10 cellular contexts compared by ENCODE assay signal in the genomic region with DNA sequence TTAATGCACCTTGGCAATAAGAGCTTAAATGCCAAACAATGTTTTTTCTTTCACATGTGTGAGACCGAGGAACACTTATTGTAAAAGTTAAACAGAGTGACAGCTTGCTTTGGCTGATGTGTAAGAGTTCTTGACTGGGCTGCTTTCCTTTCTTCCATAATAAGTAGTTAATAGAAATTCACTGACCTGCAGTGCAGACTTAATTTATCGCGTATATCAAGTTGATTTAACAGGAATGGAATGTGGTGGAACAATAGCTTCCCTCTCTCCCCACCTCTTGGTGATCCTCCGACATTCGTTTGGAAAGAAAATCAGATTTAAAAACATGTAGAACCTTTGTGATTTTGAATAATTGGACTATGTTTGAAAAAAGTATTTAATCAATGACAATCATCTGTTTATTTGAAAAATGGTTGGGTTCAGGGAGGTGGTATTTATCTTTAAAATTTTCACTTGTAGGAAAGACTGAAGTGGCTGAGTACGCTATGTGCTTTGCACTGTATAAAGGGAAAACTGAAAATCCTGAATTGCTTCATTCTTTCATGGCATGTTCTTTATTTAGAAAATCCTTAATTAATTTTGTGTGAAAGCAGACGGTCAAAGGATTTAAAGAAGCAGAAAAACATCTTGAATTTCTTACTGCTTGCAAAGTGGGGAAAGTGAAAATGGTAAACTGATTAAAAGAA.
DNase-seq lines count a peak whose midpoint lies in the region; ATAC-seq, FAIRE-seq and TF ChIP-seq lines count a peak whose summit lies in the region.
"Had no signal": no experiment of that assay in that cellular context is flagged by ENCODE, and none has a peak within 500 bp of the region (broad histone marks: within the 10 kb centered on the region; RNA-seq: fewer than 3 reads in every experiment).

No MANE protein-coding gene starts in this region.

- ATAC-seq in heart left ventricle (no peak), HG03196 (IDR thresholded peaks at IDR 0.05; ENCODE audit: unreplicated experiment) (no peak)
- ATAC-seq: activated naive CD4-positive, alpha-beta T cell treated with anti-CD3 and anti-CD28 coated beads, Interleukin-2, amount 50 U/mL, for 72 hours had no signal

- no peaks in the 10 kb centered on the region for H3K4me1 ChIP-seq in heart left ventricle

- DNase-seq in M059J (ENCODE audit: low read depth) (peak; percentile 16), dermis blood vessel endothelial cell (peak; percentile 33), retina (peak; percentile 53), heart left ventricle (no peak), frontal cortex (ENCODE audit: low spot score in 2 of 2) (no peak)
- DNase-seq: NCI-H524 had no signal

- H3K36me3 ChIP-seq in heart left ventricle = no peaks in the 10 kb centered on the region

- H3K27me3 ChIP-seq in layer of hippocampus (ENCODE audit: control insufficient read depth, insufficient read depth, low read length) (no peaks in the 10 kb centered on the region), heart left ventricle (peaks cover 0 to 3% (median 0%) of the 10 kb centered on the region in 9 donors)

- TF ChIP-seq CTCF in heart left ventricle (IDR thresholded peaks at IDR 0.05) = no peak

- WGBS in heart left ventricle, 4 donors = 43 to 52% (median 45%) methylated on average over 7 of the region's 7 CpGs

- intact Hi-C loops in heart left ventricle (cut with DNase I) = no loop called here

- FAIRE-seq in frontal cortex (lab: Jason Lieb, UNC) = no peak
- FAIRE-seq: GM12892 had no signal

- no peak for TF ChIP-seq POLR2A in heart left ventricle (IDR thresholded peaks at IDR 0.05)

- peak overlapping the region; percentile 35 for H3K27ac ChIP-seq in layer of hippocampus (ENCODE audit: low read depth, low read length)
- no peak overlapping the region for H3K27ac ChIP-seq in heart left ventricle

- H3K9me3 ChIP-seq in heart left ventricle = no peaks in the 10 kb centered on the region

- no peak overlapping the region for H3K4me3 ChIP-seq in heart left ventricle

Comparison
In these comparisons a context has a peak if more than half of its experiments do, and no peak if none do; other contexts are left out.
1. DNase-seq: peak in M059J (single experiment), dermis blood vessel endothelial cell (single experiment) and retina (single experiment); none in heart left ventricle (0 of 5) and frontal cortex (0 of 2).